ENCODE assay signal across 15 cellular contexts in the genomic region with DNA sequence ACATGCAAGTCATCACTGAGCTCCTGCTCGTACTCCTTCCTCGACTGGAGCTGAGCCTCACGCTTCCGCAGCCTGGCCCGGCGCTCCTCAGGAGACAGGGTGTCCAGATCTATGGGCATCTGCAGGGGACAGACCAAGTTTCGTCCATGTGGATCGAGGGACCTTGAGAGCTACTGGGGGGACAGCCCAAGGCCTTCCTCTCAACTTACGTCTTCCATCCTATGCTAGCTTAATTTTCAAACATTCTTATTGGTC.
"Had no signal": no experiment of that assay in that cellular context is flagged by ENCODE, and none has a peak within 500 bp of the region (broad histone marks: within the 10 kb centered on the region; RNA-seq: fewer than 3 reads in every experiment).

No MANE protein-coding gene starts in this region.

- H3K4me3 ChIP-seq: body of pancreas, sigmoid colon, thoracic aorta had no signal

- FAIRE-seq: urothelium cell line had no signal

- H3K27me3 Mint-ChIP-seq: central memory CD8-positive, alpha-beta T cell had no signal

- H3K9ac ChIP-seq: parathyroid adenoma had no signal

- H3K9me3 ChIP-seq: body of pancreas, sigmoid colon, thoracic aorta had no signal

- H3K9me3 Mint-ChIP-seq: central memory CD8-positive, alpha-beta T cell had no signal

- H3K36me3 ChIP-seq: WERI-Rb-1 had no signal

- H3K4me1 ChIP-seq: foreskin keratinocyte had no signal

- ATAC-seq: body of pancreas, foreskin keratinocyte had no signal

- H3K27ac ChIP-seq: body of pancreas, foreskin keratinocyte, parathyroid adenoma, sigmoid colon, thoracic aorta, WERI-Rb-1 had no signal

- H3K4me3 Mint-ChIP-seq: central memory CD8-positive, alpha-beta T cell had no signal

- DNase-seq: activated naive CD4-positive, alpha-beta T cell treated with anti-CD3 and anti-CD28 coated beads, Interleukin-2, amount 50 U/mL, for 16 hours; amniotic stem cell; body of pancreas; cortex of kidney; effector CD4-positive, alpha-beta T cell; foreskin keratinocyte; mesendoderm; sigmoid colon; stimulated activated CD4-positive, alpha-beta T cell treated with anti-CD3 and anti-CD28 coated beads, Interleukin-2, amount 100 ng/mL, for 24 hours; T-helper 1 cell; WERI-Rb-1 had no signal
